In genomic region chr5:149337746-149338145, GRCh38 we compare ENCODE assay signal across 23 cellular contexts. TPM values are rescaled to one million over a fixed set of nuclear protein-coding genes. Genes with fewer than 3 reads are reported as not detected.
DNase-seq lines count a peak whose midpoint lies in the region; ATAC-seq and TF ChIP-seq lines count a peak whose summit lies in the region.
"Had no signal": no experiment of that assay in that cellular context is flagged by ENCODE, and none has a peak within 500 bp of the region (broad histone marks: within the 10 kb centered on the region; RNA-seq: fewer than 3 reads in every experiment).

No MANE protein-coding gene starts in this region.

- no peak for TF ChIP-seq CTCF in endothelial cell (IDR thresholded peaks at IDR 0.05; ENCODE audit: unreplicated experiment)

- no peaks in the 10 kb centered on the region for H3K9me3 Mint-ChIP-seq in endothelial cell (ENCODE audit: unreplicated experiment)
- H3K9me3 Mint-ChIP-seq: neural progenitor cell; T-helper 1 cell treated with Interleukin-12 subunit alpha and Interleukin-12 subunit beta and Interleukin-4 antibody, amounts not matched to agents 30 μg/mL and 1 μg/mL, for 36 hours had no signal

- no peak for ATAC-seq in HG03196 (IDR thresholded peaks at IDR 0.05; ENCODE audit: unreplicated experiment)
- ATAC-seq: heart left ventricle had no signal

- DNase-seq in DMS 273 (lab: John Stamatoyannopoulos, UW; ENCODE audit: unreplicated experiment) (peak; percentile 95), NCI-H1694 (lab: John Stamatoyannopoulos, UW) (peak; percentile 56), NCI-H526 (lab: John Stamatoyannopoulos, UW) (peak; percentile 20 to 77), endothelial cell (ENCODE audit: low spot score) (no peak), midbrain (lab: John Stamatoyannopoulos, UW) (no peak)
- no peak for DNase-seq in stimulated activated CD8-positive, alpha-beta memory T cell treated with anti-CD3 and anti-CD28 coated beads, Interleukin-4, amount 100 ng/mL, for 48 hours
- DNase-seq in stimulated activated CD4-positive, alpha-beta T cell treated with anti-CD3 and anti-CD28 coated beads, Interleukin-2, amount 100 ng/mL, for 24 hours: no peak
- DNase-seq: activated effector memory CD4-positive, alpha-beta T cell treated with Interleukin-2 at 50 U/mL for 16 hours; CD4-positive, CD25-positive, alpha-beta regulatory T cell; cortex of kidney; DMS153; heart left ventricle; KG1; left ventricle myocardium inferior; Right ventricle myocardium superior; stimulated activated CD4-positive, alpha-beta T cell treated with anti-CD3 and anti-CD28 coated beads, Interleukin-1b, Interleukin-23, amount 100 ng/mL, for 48 hours; stimulated activated naive CD4-positive, alpha-beta T cell treated with Interleukin-2 at 50 U/mL for 16 hours; tibial artery had no signal

- H3K27ac Mint-ChIP-seq in endothelial cell (ENCODE audit: unreplicated experiment): no peak overlapping the region
- H3K27ac Mint-ChIP-seq: CD4-positive, CD25-positive, alpha-beta regulatory T cell; neural progenitor cell; T-helper 1 cell treated with Interleukin-12 subunit alpha and Interleukin-12 subunit beta and Interleukin-4 antibody, amounts not matched to agents 30 μg/mL and 1 μg/mL, for 36 hours had no signal

- peaks cover 40% of the 10 kb centered on the region for H3K4me1 Mint-ChIP-seq in endothelial cell (ENCODE audit: unreplicated experiment)
- H3K4me1 Mint-ChIP-seq: neural progenitor cell had no signal

- peaks cover 11% of the 10 kb centered on the region for H3K27me3 Mint-ChIP-seq in endothelial cell (ENCODE audit: unreplicated experiment)

- H3K36me3 Mint-ChIP-seq in endothelial cell (ENCODE audit: low read depth, unreplicated experiment): peaks cover 77% of the 10 kb centered on the region
- H3K36me3 Mint-ChIP-seq: CD4-positive, CD25-positive, alpha-beta regulatory T cell; neural progenitor cell had no signal

- peak overlapping the region; percentile 83 for H3K4me3 Mint-ChIP-seq in endothelial cell (ENCODE audit: unreplicated experiment)
- H3K4me3 Mint-ChIP-seq: CD4-positive, CD25-positive, alpha-beta regulatory T cell; neural progenitor cell; T-helper 1 cell treated with Interleukin-12 subunit alpha and Interleukin-12 subunit beta and Interleukin-4 antibody, amounts not matched to agents 30 μg/mL and 1 μg/mL, for 36 hours had no signal

RNA-seq across cellular contexts. Expression of gene GRPEL2, which starts 7.6 kb away (rescaled TPM):
- total RNA-seq in endothelial cell (ENCODE audit: unreplicated experiment): 51.1 TPM

RNA-seq across cellular contexts. Expression of gene PCYOX1L, which starts 20.1 kb away (rescaled TPM):
- total RNA-seq in endothelial cell (ENCODE audit: unreplicated experiment): 18.3 TPM

RNA-seq across cellular contexts. Expression of gene IL17B, which starts 41.3 kb away (rescaled TPM):
- not detected for total RNA-seq in endothelial cell (ENCODE audit: unreplicated experiment)
- total RNA-seq: CD4-positive, CD25-positive, alpha-beta regulatory T cell; HT1080; left ventricle myocardium inferior; OCI-LY7; Right ventricle myocardium superior had no signal

Comparison
In these comparisons a context has a peak if more than half of its experiments do, and no peak if none do; other contexts are left out.
1. DNase-seq: peak in DMS 273 (single experiment), NCI-H1694 (single experiment) and NCI-H526 (2 of 2); none in endothelial cell (single experiment), midbrain (single experiment), stimulated activated CD8-positive, alpha-beta memory T cell treated with anti-CD3 and anti-CD28 coated beads, Interleukin-4, amount 100 ng/mL, for 48 hours (single experiment) and stimulated activated CD4-positive, alpha-beta T cell treated with anti-CD3 and anti-CD28 coated beads, Interleukin-2, amount 100 ng/mL, for 24 hours (0 of 2).